In genomic region chr5:136364307-136364706, GRCh38 we compare ENCODE assay signal across 13 cellular contexts. TPM values are rescaled to one million over a fixed set of nuclear protein-coding genes. Genes with fewer than 3 reads are reported as not detected.
DNase-seq lines count a peak whose midpoint lies in the region; ATAC-seq and TF ChIP-seq lines count a peak whose summit lies in the region.
"Had no signal": no experiment of that assay in that cellular context is flagged by ENCODE, and none has a peak within 500 bp of the region (broad histone marks: within the 10 kb centered on the region; RNA-seq: fewer than 3 reads in every experiment).

No MANE protein-coding gene starts in this region.

- H3K9me3 ChIP-seq in WERI-Rb-1 (ENCODE audit: severe bottlenecking): no peaks in the 10 kb centered on the region
- H3K9me3 ChIP-seq in neuronal stem cell (replicated peaks in 1 of 2; ENCODE audit: control insufficient read depth in 2 of 2, insufficient read depth in 1 of 2, low read depth in 1 of 2, low read length in 2 of 2): no peaks in the 10 kb centered on the region

- no peak overlapping the region for H2BK5ac ChIP-seq in neuronal stem cell (ENCODE audit: low read length)

- H3K27ac Mint-ChIP-seq in HFFc6: no peak overlapping the region
- H3K27ac Mint-ChIP-seq: activated T-helper 1 cell treated with anti-CD3 and anti-CD28 coated beads, Interleukin-12 subunit alpha, Interleukin-12 subunit beta, Interleukin-2, Interleukin-4 antibody, amounts not matched to agents 30 ng/mL and 10 ng/mL and 1 ng/mL, durations not matched to agents 14 hours and 24 hours and 36 hours; stimulated activated effector memory CD8-positive, alpha-beta T cell treated with anti-CD3 and anti-CD28 coated beads, Interleukin-12 subunit alpha, Interleukin-12 subunit beta, amount 100 ng/mL, for 72 hours had no signal

- no peaks in the 10 kb centered on the region for H3K79me1 ChIP-seq in neuronal stem cell (ENCODE audit: low read depth, low read length)

- ATAC-seq in HG03460 (IDR thresholded peaks at IDR 0.05; ENCODE audit: unreplicated experiment): no peak
- ATAC-seq in GM18858 (IDR thresholded peaks at IDR 0.05; ENCODE audit: unreplicated experiment): no peak
- ATAC-seq: left ventricle myocardium superior; stimulated activated effector memory CD8-positive, alpha-beta T cell treated with anti-CD3 and anti-CD28 coated beads, Interleukin-12 subunit alpha, Interleukin-12 subunit beta, amount 100 ng/mL, for 72 hours had no signal

- H2AK5ac ChIP-seq in neuronal stem cell (ENCODE audit: low read depth, low read length): no peak overlapping the region

- no peak overlapping the region for H3K27ac ChIP-seq in WERI-Rb-1
- H3K27ac ChIP-seq in neuronal stem cell (replicated peaks; ENCODE audit: low read length): no peak overlapping the region

- H4K91ac ChIP-seq in neuronal stem cell (ENCODE audit: low read depth, low read length, poor library complexity): no peak overlapping the region

- no peak overlapping the region for H3K4ac ChIP-seq in neuronal stem cell (ENCODE audit: low read length)

- TF ChIP-seq CTCF in HFFc6 (IDR thresholded peaks at IDR 0.05): peak; percentile 79
- TF ChIP-seq CTCF in WERI-Rb-1 (IDR thresholded peaks at IDR 0.05; ENCODE audit: low read depth, low read length): peak; percentile 53

- H3K4me3 ChIP-seq in WERI-Rb-1 (ENCODE audit: low read depth, low read length): no peak overlapping the region
- H3K4me3 ChIP-seq in neuronal stem cell (ENCODE audit: low read length in 2 of 2): no peak overlapping the region

- no peaks in the 10 kb centered on the region for H3K9me3 Mint-ChIP-seq in HFFc6
- H3K9me3 Mint-ChIP-seq: activated T-helper 1 cell treated with anti-CD3 and anti-CD28 coated beads, Interleukin-12 subunit alpha, Interleukin-12 subunit beta, Interleukin-2, Interleukin-4 antibody, amounts not matched to agents 30 ng/mL and 10 ng/mL and 1 ng/mL, durations not matched to agents 14 hours and 24 hours and 36 hours had no signal

- H2BK120ac ChIP-seq in neuronal stem cell (ENCODE audit: low read depth, low read length): no peak overlapping the region

- no peaks in the 10 kb centered on the region for H3K27me3 ChIP-seq in WERI-Rb-1 (ENCODE audit: insufficient read depth, low read depth, severe bottlenecking)
- no peaks in the 10 kb centered on the region for H3K27me3 ChIP-seq in neuronal stem cell (ENCODE audit: control insufficient read depth in 3 of 3, insufficient read depth in 3 of 3, low read depth in 1 of 3, low read length in 3 of 3)

- DNase-seq in D341Med (ENCODE audit: low spot score) (peak; percentile 39), HFFc6 (no peak), WERI-Rb-1 (peak; percentile 31), inferior parietal cortex (ENCODE audit: extremely low spot score) (peak; percentile 39), neuronal stem cell (ENCODE audit: low spot score) (no peak), HCEC 1CT (no peak)
- DNase-seq: effector CD8-positive, alpha-beta T cell; left ventricle myocardium superior had no signal

- H3K27me3 Mint-ChIP-seq in HFFc6 (ENCODE audit: insufficient read depth): no peaks in the 10 kb centered on the region; the same call in 1 of the 2 replicates

- H3K14ac ChIP-seq in neuronal stem cell (ENCODE audit: low read length): no peak overlapping the region

- H3K4me1 ChIP-seq in neuronal stem cell (ENCODE audit: control insufficient read depth in 2 of 2, insufficient read depth in 1 of 2, low read depth in 1 of 2, low read length in 2 of 2): peaks cover 0 to 1% of the 10 kb centered on the region in 2 donors

- no peak overlapping the region for H3K23ac ChIP-seq in neuronal stem cell (ENCODE audit: low read depth, low read length, poor library complexity)

- no peaks in the 10 kb centered on the region for H3K4me1 Mint-ChIP-seq in HFFc6 (ENCODE audit: low read depth)
- H3K4me1 Mint-ChIP-seq: stimulated activated effector memory CD8-positive, alpha-beta T cell treated with anti-CD3 and anti-CD28 coated beads, Interleukin-12 subunit alpha, Interleukin-12 subunit beta, amount 100 ng/mL, for 72 hours had no signal

- H3K18ac ChIP-seq in neuronal stem cell (ENCODE audit: low read length): no peak overlapping the region

- no peak overlapping the region for H3K4me3 Mint-ChIP-seq in HFFc6
- H3K4me3 Mint-ChIP-seq: activated T-helper 1 cell treated with anti-CD3 and anti-CD28 coated beads, Interleukin-12 subunit alpha, Interleukin-12 subunit beta, Interleukin-2, Interleukin-4 antibody, amounts not matched to agents 30 ng/mL and 10 ng/mL and 1 ng/mL, durations not matched to agents 14 hours and 24 hours and 36 hours; stimulated activated effector memory CD8-positive, alpha-beta T cell treated with anti-CD3 and anti-CD28 coated beads, Interleukin-12 subunit alpha, Interleukin-12 subunit beta, amount 100 ng/mL, for 72 hours had no signal

- H3K9ac ChIP-seq in neuronal stem cell (ENCODE audit: low read depth, low read length, poor library complexity): no peak overlapping the region

- no peak overlapping the region for H2BK15ac ChIP-seq in neuronal stem cell (ENCODE audit: low read length)

- no peak overlapping the region for H2AFZ ChIP-seq in neuronal stem cell (ENCODE audit: low read length)

- H2BK12ac ChIP-seq in neuronal stem cell (ENCODE audit: low read length): no peak overlapping the region

- H3K36me3 Mint-ChIP-seq in HFFc6 (ENCODE audit: low read depth): no peaks in the 10 kb centered on the region
- H3K36me3 Mint-ChIP-seq: stimulated activated effector memory CD8-positive, alpha-beta T cell treated with anti-CD3 and anti-CD28 coated beads, Interleukin-12 subunit alpha, Interleukin-12 subunit beta, amount 100 ng/mL, for 72 hours had no signal

- no peak overlapping the region for H4K8ac ChIP-seq in neuronal stem cell (ENCODE audit: low read depth, low read length)

- H3K4me2 ChIP-seq in neuronal stem cell (ENCODE audit: insufficient read depth, low read length, poor library complexity, severe bottlenecking): no peak overlapping the region

- H3K36me3 ChIP-seq in WERI-Rb-1 (no peaks in the 10 kb centered on the region), neuronal stem cell (replicated peaks in 1 of 2; ENCODE audit: control insufficient read depth in 2 of 2, insufficient read depth in 2 of 2, low read length in 2 of 2) (no peaks in the 10 kb centered on the region)

- no CpG with 5 or more reads among the region's 2 CpGs for WGBS in neuronal stem cell (ENCODE audit: extremely low coverage in 2 of 2, insufficient read length in 2 of 2, insufficient replicate concordance in 1 of 2), 2 donors

RNA-seq across cellular contexts. Expression of gene TRPC7, which starts 1.0 kb away (rescaled TPM):
- not detected for total RNA-seq in HFFc6 (2021; fragmentation: NEBNext Ultra II Directional; extraction: Animal tissue kit (Norgen Biotek cat#: 25700))
- not detected for polyA plus RNA-seq in neuronal stem cell (2013, experiment 1 of 2)
- not detected for polyA plus RNA-seq in neuronal stem cell (2013, experiment 2 of 2)
- total RNA-seq: activated T-helper 1 cell treated with anti-CD3 and anti-CD28 coated beads, Interleukin-12 subunit alpha, Interleukin-12 subunit beta, Interleukin-2, Interleukin-4 antibody, amounts not matched to agents 30 ng/mL and 10 ng/mL and 1 ng/mL, durations not matched to agents 14 hours and 24 hours and 36 hours; left ventricle myocardium superior; skeletal muscle tissue had no signal

Comparison
In these comparisons a context has a peak if more than half of its experiments do, and no peak if none do; other contexts are left out.
1. DNase-seq: peak in D341Med (single experiment), WERI-Rb-1 (single experiment) and inferior parietal cortex (single experiment); none in HFFc6 (single experiment), neuronal stem cell (single experiment) and HCEC 1CT (single experiment).